In genomic region chr9:32385135-32385884, GRCh38 we compare ENCODE assay signal across 8 cellular contexts.
DNase-seq lines count a peak whose midpoint lies in the region; ATAC-seq and TF ChIP-seq lines count a peak whose summit lies in the region.

No MANE protein-coding gene starts in this region.

- H3K4me3 ChIP-seq in BLaER1 treated with 17β-estradiol and CSF1 and Interleukin-3, amounts not matched to agents 10 nM and 100 nM = peak overlapping the region; percentile 71 to 90 (median 83)
- H3K4me3 ChIP-seq in LNCaP clone FGC (ENCODE audit: low read depth, low read length) (peak overlapping the region; percentile 73), coronary artery (peak overlapping the region; percentile 90)

- H3K9me3 ChIP-seq in BLaER1 treated with 17β-estradiol and CSF1 and Interleukin-3, amounts not matched to agents 10 nM and 100 nM (replicated peaks in 1 of 11) = no peaks in the 10 kb centered on the region

- H3K27ac Mint-ChIP-seq in nephron = peak overlapping the region in 2 of 3 experiments; percentile 69 to 97

- H3K4me1 Mint-ChIP-seq in nephron = peaks cover 16% of the 10 kb centered on the region

- no peak for DNase-seq in LNCaP clone FGC (ENCODE audit: low read depth)
- DNase-seq in coronary artery (ENCODE audit: low spot score) = no peak
- no peak for DNase-seq in COLO668 (lab: John Stamatoyannopoulos, UW; ENCODE audit: unreplicated experiment)
- DNase-seq in NCI-H187 (lab: John Stamatoyannopoulos, UW) = no peak

- H3K27ac ChIP-seq in BLaER1 treated with 17β-estradiol and CSF1 and Interleukin-3, amounts not matched to agents 10 nM and 100 nM = peak overlapping the region; percentile 34 to 72 (median 65); a peak in 20 of 22 replicates
- peak overlapping the region; percentile 73 to 96 for H3K27ac ChIP-seq in coronary artery

- H3K9ac ChIP-seq in BLaER1 treated with 17β-estradiol and CSF1 and Interleukin-3, amounts not matched to agents 10 nM and 100 nM = peak overlapping the region; percentile 74 to 87 (median 83)

- peaks cover 0 to 22% (median 0%) of the 10 kb centered on the region in 11 experiments; a peak in 5 of 22 replicates for H4K20me1 ChIP-seq in BLaER1 treated with 17β-estradiol and CSF1 and Interleukin-3, amounts not matched to agents 10 nM and 100 nM

- no peak for ATAC-seq in HG02840 (IDR thresholded peaks at IDR 0.05; ENCODE audit: low FRiP score, unreplicated experiment)
- ATAC-seq in HG03175 (IDR thresholded peaks at IDR 0.05; ENCODE audit: unreplicated experiment) = no peak

- peaks cover 35% of the 10 kb centered on the region for H3K27me3 Mint-ChIP-seq in nephron (ENCODE audit: low read depth)

- H3K9me3 Mint-ChIP-seq in nephron = no peaks in the 10 kb centered on the region

- H3K27me3 ChIP-seq in BLaER1 treated with 17β-estradiol and CSF1 and Interleukin-3, amounts not matched to agents 10 nM and 100 nM = no peaks in the 10 kb centered on the region

- peak overlapping the region; percentile 92 to 96 (median 94) for H3K4me3 Mint-ChIP-seq in nephron

- peaks cover 0 to 7% (median 0%) of the 10 kb centered on the region in 11 experiments; a peak in 3 of 22 replicates for H3K36me3 ChIP-seq in BLaER1 treated with 17β-estradiol and CSF1 and Interleukin-3, amounts not matched to agents 10 nM and 100 nM

- H3K36me3 Mint-ChIP-seq in nephron (ENCODE audit: low read depth) = no peaks in the 10 kb centered on the region

- TF ChIP-seq CTCF in LNCaP clone FGC (IDR thresholded peaks at IDR 0.05; ENCODE audit: control insufficient read depth, extremely low read depth, insufficient read depth) = no peak
- no peak for TF ChIP-seq CTCF in coronary artery (IDR thresholded peaks at IDR 0.05)
- no peak for TF ChIP-seq CTCF in nephron (IDR thresholded peaks at IDR 0.05; ENCODE audit: unreplicated experiment in 3 of 3)

- peak overlapping the region; percentile 81 to 97 (median 91) for H3K4me2 ChIP-seq in BLaER1 treated with 17β-estradiol and CSF1 and Interleukin-3, amounts not matched to agents 10 nM and 100 nM

- peaks cover 16 to 27% (median 21%) of the 10 kb centered on the region in 10 experiments; a peak in 19 of 20 replicates for H3K4me1 ChIP-seq in BLaER1 treated with 17β-estradiol and CSF1 and Interleukin-3, amounts not matched to agents 10 nM and 100 nM
